26 cellular contexts compared by ENCODE assay signal in the genomic region with DNA sequence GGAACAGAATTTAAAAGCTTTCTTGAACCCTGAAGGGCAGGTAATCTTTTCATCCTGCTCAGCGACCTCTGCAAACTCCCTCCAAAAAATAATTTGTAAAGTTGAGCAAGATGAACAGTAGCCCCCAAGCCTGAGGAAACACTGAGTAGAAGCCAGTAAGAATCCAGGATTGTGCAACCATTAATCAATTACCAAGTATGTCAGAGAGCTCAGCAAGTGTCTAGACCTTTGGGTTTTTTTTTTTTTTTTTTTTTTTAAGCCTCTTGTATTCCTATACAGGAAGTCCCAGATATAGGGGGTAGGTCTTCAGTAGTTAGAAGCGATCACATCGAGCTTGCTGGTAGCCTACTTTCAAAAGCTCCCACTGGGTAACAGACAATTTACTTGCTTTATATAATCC.
"Had no signal": no experiment of that assay in that cellular context is flagged by ENCODE, and none has a peak within 500 bp of the region (broad histone marks: within the 10 kb centered on the region; RNA-seq: fewer than 3 reads in every experiment).

No MANE protein-coding gene starts in this region.

- H3K4me3 Mint-ChIP-seq: activated B cell treated with CpG ODN at 0.5 μM for 24 hours; activated CD4-positive, alpha-beta T cell treated with anti-CD3 and anti-CD28 coated beads, Interleukin-2, amount 10 ng/mL, durations not matched to agents 24 days and 14 days; activated CD8-positive, alpha-beta memory T cell treated with anti-CD3 and anti-CD28 coated beads, Interleukin-2, amount 10 ng/mL, durations not matched to agents 7 days and 5 days; activated naive CD8-positive, alpha-beta T cell treated with anti-CD3 and anti-CD28 coated beads, Interleukin-2, amount 50 U/mL, for 24 hours; activated T-cell treated with anti-CD3 and anti-CD28 coated beads, Interleukin-2, amount 50 U/mL, for 24 hours; activated T-helper 1 cell treated with anti-CD3 and anti-CD28 coated beads, Interleukin-12 subunit alpha, Interleukin-12 subunit beta, Interleukin-2, Interleukin-4 antibody, amounts not matched to agents 30 ng/mL and 10 ng/mL and 1 ng/mL, durations not matched to agents 14 hours and 24 hours and 36 hours; IgD-negative memory B cell; T-helper 1 cell treated with Interleukin-12 subunit alpha and Interleukin-12 subunit beta and Interleukin-4 antibody, amounts not matched to agents 30 μg/mL and 1 μg/mL, for 36 hours had no signal

- H3K27me3 Mint-ChIP-seq: activated CD4-positive, alpha-beta T cell treated with anti-CD3 and anti-CD28 coated beads, Interleukin-2, amount 10 ng/mL, durations not matched to agents 24 days and 14 days; activated CD8-positive, alpha-beta memory T cell treated with anti-CD3 and anti-CD28 coated beads, Interleukin-2, amount 10 ng/mL, durations not matched to agents 7 days and 5 days had no signal

- H3K27ac ChIP-seq: brain microvascular endothelial cell, cardiac muscle cell had no signal

- H3K27me3 ChIP-seq: brain microvascular endothelial cell, cardiac muscle cell had no signal

- ATAC-seq: activated CD8-positive, alpha-beta memory T cell treated with anti-CD3 and anti-CD28 coated beads, Interleukin-2, amount 10 ng/mL, durations not matched to agents 7 days and 5 days; activated naive CD4-positive, alpha-beta T cell treated with anti-CD3 and anti-CD28 coated beads, Interleukin-2, amount 50 U/mL, for 72 hours; activated naive CD8-positive, alpha-beta T cell treated with anti-CD3 and anti-CD28 coated beads, Interleukin-2, amount 50 U/mL, for 24 hours; PC-3 had no signal

- H3K36me3 Mint-ChIP-seq: activated CD8-positive, alpha-beta memory T cell treated with anti-CD3 and anti-CD28 coated beads, Interleukin-2, amount 10 ng/mL, durations not matched to agents 7 days and 5 days; activated naive CD4-positive, alpha-beta T cell treated with anti-CD3 and anti-CD28 coated beads, Interleukin-2, amount 50 U/mL, for 72 hours; IgD-negative memory B cell had no signal

- H3K36me3 ChIP-seq: brain microvascular endothelial cell, cardiac muscle cell had no signal

- H3K4me1 Mint-ChIP-seq: activated B cell treated with CpG ODN at 0.5 μM for 24 hours; activated CD4-positive, alpha-beta T cell treated with anti-CD3 and anti-CD28 coated beads, Interleukin-2, amount 10 ng/mL, durations not matched to agents 24 days and 14 days; activated CD8-positive, alpha-beta memory T cell treated with anti-CD3 and anti-CD28 coated beads, Interleukin-2, amount 10 ng/mL, durations not matched to agents 7 days and 5 days; activated naive CD8-positive, alpha-beta T cell treated with anti-CD3 and anti-CD28 coated beads, Interleukin-2, amount 50 U/mL, for 24 hours had no signal

- DNase-seq: activated B cell treated with CpG ODN at 0.5 μM for 24 hours; activated CD4-positive, alpha-beta T cell treated with anti-CD3 and anti-CD28 coated beads for 1 hour; activated CD4-positive, alpha-beta T cell treated with anti-CD3 and anti-CD28 coated beads, Interleukin-2, amount 10 ng/mL, durations not matched to agents 24 days and 14 days; activated CD4-positive, alpha-beta T cell treated with anti-CD3 and anti-CD28 coated beads, Interleukin-2, amount 50 U/mL, for 48 hours; activated CD8-positive, alpha-beta memory T cell treated with anti-CD3 and anti-CD28 coated beads, Interleukin-2, amount 10 ng/mL, durations not matched to agents 7 days and 5 days; activated effector memory CD4-positive, alpha-beta T cell treated with Interleukin-2 at 50 U/mL for 16 hours; activated naive CD4-positive, alpha-beta T cell; activated naive CD8-positive, alpha-beta T cell treated with anti-CD3 and anti-CD28 coated beads, Interleukin-2, amount 50 U/mL, for 24 hours; activated T-cell treated with anti-CD3 and anti-CD28 coated beads, Interleukin-2, amount 50 U/mL, for 24 hours; amygdala; brain microvascular endothelial cell; KG1; NCI-H1092 treated with DMSO at 0.1 percent for 48 hours; NCI-H1417 treated with DMSO at 0.1 percent for 48 hours; NCI-H1694; NCI-H2029; NCI-H510A treated with DMSO at 0.1 percent for 48 hours; NCI-H69; NK-92 treated with Interleukin-12 subunit alpha and Interleukin-12 subunit beta, amount 100 ng/mL, for 24 hours; PC-3; SHP77 treated with DMSO at 0.1 percent for 48 hours had no signal

- H3K27ac Mint-ChIP-seq: activated B cell treated with CpG ODN at 0.5 μM for 24 hours; activated CD4-positive, alpha-beta T cell treated with anti-CD3 and anti-CD28 coated beads, Interleukin-2, amount 10 ng/mL, durations not matched to agents 24 days and 14 days; activated CD8-positive, alpha-beta memory T cell treated with anti-CD3 and anti-CD28 coated beads, Interleukin-2, amount 10 ng/mL, durations not matched to agents 7 days and 5 days; activated naive CD4-positive, alpha-beta T cell treated with anti-CD3 and anti-CD28 coated beads, Interleukin-2, amount 50 U/mL, for 72 hours; activated naive CD8-positive, alpha-beta T cell treated with anti-CD3 and anti-CD28 coated beads, Interleukin-2, amount 50 U/mL, for 24 hours; activated T-cell treated with anti-CD3 and anti-CD28 coated beads, Interleukin-2, amount 50 U/mL, for 24 hours; activated T-helper 1 cell treated with anti-CD3 and anti-CD28 coated beads, Interleukin-12 subunit alpha, Interleukin-12 subunit beta, Interleukin-2, Interleukin-4 antibody, amounts not matched to agents 30 ng/mL and 10 ng/mL and 1 ng/mL, durations not matched to agents 14 hours and 24 hours and 36 hours; IgD-negative memory B cell; T-helper 1 cell treated with Interleukin-12 subunit alpha and Interleukin-12 subunit beta and Interleukin-4 antibody, amounts not matched to agents 30 μg/mL and 1 μg/mL, for 36 hours had no signal

- H3K4me3 ChIP-seq: cardiac muscle cell had no signal

- H3K9me3 Mint-ChIP-seq: activated B cell treated with CpG ODN at 0.5 μM for 24 hours; activated CD4-positive, alpha-beta T cell treated with anti-CD3 and anti-CD28 coated beads, Interleukin-2, amount 10 ng/mL, durations not matched to agents 24 days and 14 days; activated naive CD4-positive, alpha-beta T cell treated with anti-CD3 and anti-CD28 coated beads, Interleukin-2, amount 50 U/mL, for 72 hours; activated naive CD8-positive, alpha-beta T cell treated with anti-CD3 and anti-CD28 coated beads, Interleukin-2, amount 50 U/mL, for 24 hours; activated T-cell treated with anti-CD3 and anti-CD28 coated beads, Interleukin-2, amount 50 U/mL, for 24 hours; activated T-helper 1 cell treated with anti-CD3 and anti-CD28 coated beads, Interleukin-12 subunit alpha, Interleukin-12 subunit beta, Interleukin-2, Interleukin-4 antibody, amounts not matched to agents 30 ng/mL and 10 ng/mL and 1 ng/mL, durations not matched to agents 14 hours and 24 hours and 36 hours; T-helper 1 cell treated with Interleukin-12 subunit alpha and Interleukin-12 subunit beta and Interleukin-4 antibody, amounts not matched to agents 30 μg/mL and 1 μg/mL, for 36 hours had no signal
